ENCODE assay signal across 8 cellular contexts in genomic region chr14:100375273-100375962, GRCh38. TPM values are rescaled to one million over a fixed set of nuclear protein-coding genes. Genes with fewer than 3 reads are reported as not detected.
DNase-seq lines count a peak whose midpoint lies in the region; ATAC-seq and TF ChIP-seq lines count a peak whose summit lies in the region.

No MANE protein-coding gene starts in this region.

- H3K27ac ChIP-seq in upper lobe of left lung: peak overlapping the region; percentile 92 to 98 (median 94)

- H3K36me3 ChIP-seq in upper lobe of left lung: peaks cover 0 to 4% (median 0%) of the 10 kb centered on the region in 4 donors

- H3K4me1 Mint-ChIP-seq in activated T-helper 1 cell treated with anti-CD3 and anti-CD28 coated beads, Interleukin-12 subunit alpha, Interleukin-12 subunit beta, Interleukin-2, Interleukin-4 antibody, amounts not matched to agents 30 ng/mL and 10 ng/mL and 1 ng/mL, durations not matched to agents 14 hours and 24 hours and 36 hours (ENCODE audit: low read depth): peaks cover 53% of the 10 kb centered on the region

- TF ChIP-seq CTCF in fibroblast of villous mesenchyme (IDR thresholded peaks at IDR 0.05; ENCODE audit: insufficient read depth, low read depth, low read length) (no peak), upper lobe of left lung (IDR thresholded peaks at IDR 0.05) (no peak)

- DNase-seq in activated gamma-delta T cell treated with Interleukin-2 at 50 U/mL for 16 hours (peak; percentile 12), activated gamma-delta T cell (lab: John Stamatoyannopoulos, UW) (no peak), NOMO-1 treated with dmso at 0.1 percent for 144 hours (lab: John Stamatoyannopoulos, UW; ENCODE audit: unreplicated experiment) (peak; percentile 52), fibroblast of villous mesenchyme (ENCODE audit: low read depth) (peak; percentile 99), occipital lobe (lab: John Stamatoyannopoulos, UW) (peak; percentile 27), upper lobe of left lung (peak in 1 of 2 donors; percentile 86)
- peak; percentile 70 for DNase-seq in activated T-helper 1 cell treated with anti-CD3 and anti-CD28 coated beads, Interleukin-12 subunit alpha, Interleukin-12 subunit beta, Interleukin-2, Interleukin-4 antibody, amounts not matched to agents 30 ng/mL and 10 ng/mL and 1 ng/mL, durations not matched to agents 14 hours and 24 hours and 36 hours (ENCODE audit: low spot score)

- H3K9me3 Mint-ChIP-seq in activated T-helper 1 cell treated with anti-CD3 and anti-CD28 coated beads, Interleukin-12 subunit alpha, Interleukin-12 subunit beta, Interleukin-2, Interleukin-4 antibody, amounts not matched to agents 30 ng/mL and 10 ng/mL and 1 ng/mL, durations not matched to agents 14 hours and 24 hours and 36 hours: no peaks in the 10 kb centered on the region

- peak in 1 of 4 donors; percentile 84 for TF ChIP-seq EP300 in upper lobe of left lung (IDR thresholded peaks at IDR 0.05)

- intact Hi-C loops in activated T-helper 1 cell treated with anti-CD3 and anti-CD28 coated beads, Interleukin-12 subunit alpha, Interleukin-12 subunit beta, Interleukin-2, Interleukin-4 antibody, amounts not matched to agents 30 ng/mL and 10 ng/mL and 1 ng/mL, durations not matched to agents 14 hours and 24 hours and 36 hours (cut with micrococcal nuclease): loop anchor here (1.0 to 10.0 kb wide), 6 partner anchors 19 to 1439 kb away; partner anchors contain the start of gene CYP46A1

- H3K4me3 ChIP-seq in fibroblast of villous mesenchyme (ENCODE audit: low read depth, low read length) (peak overlapping the region; percentile 65), upper lobe of left lung (peak overlapping the region; percentile 64 to 91 (median 84))

- H3K27me3 ChIP-seq in upper lobe of left lung: no peaks in the 10 kb centered on the region

- ATAC-seq in HG03025 (IDR thresholded peaks at IDR 0.05; ENCODE audit: low FRiP score, unreplicated experiment) (peak; percentile 33), upper lobe of left lung (ENCODE audit: low FRiP score in 2 of 2) (peak; percentile 84 to 85)

- H3K4me3 Mint-ChIP-seq in activated T-helper 1 cell treated with anti-CD3 and anti-CD28 coated beads, Interleukin-12 subunit alpha, Interleukin-12 subunit beta, Interleukin-2, Interleukin-4 antibody, amounts not matched to agents 30 ng/mL and 10 ng/mL and 1 ng/mL, durations not matched to agents 14 hours and 24 hours and 36 hours: peak overlapping the region; percentile 97

- H3K36me3 Mint-ChIP-seq in activated T-helper 1 cell treated with anti-CD3 and anti-CD28 coated beads, Interleukin-12 subunit alpha, Interleukin-12 subunit beta, Interleukin-2, Interleukin-4 antibody, amounts not matched to agents 30 ng/mL and 10 ng/mL and 1 ng/mL, durations not matched to agents 14 hours and 24 hours and 36 hours (ENCODE audit: low read depth): peaks cover 32% of the 10 kb centered on the region

- H3K27me3 Mint-ChIP-seq in activated T-helper 1 cell treated with anti-CD3 and anti-CD28 coated beads, Interleukin-12 subunit alpha, Interleukin-12 subunit beta, Interleukin-2, Interleukin-4 antibody, amounts not matched to agents 30 ng/mL and 10 ng/mL and 1 ng/mL, durations not matched to agents 14 hours and 24 hours and 36 hours (ENCODE audit: insufficient read depth): peaks cover 2% of the 10 kb centered on the region

- peak in 1 of 4 donors; percentile 45 for TF ChIP-seq POLR2A in upper lobe of left lung (IDR thresholded peaks at IDR 0.05)

- no peaks in the 10 kb centered on the region for H3K9me3 ChIP-seq in upper lobe of left lung

- WGBS in upper lobe of left lung, 2 donors: 1% methylated on average over 17 of the region's 17 CpGs

- H3K27ac Mint-ChIP-seq in activated T-helper 1 cell treated with anti-CD3 and anti-CD28 coated beads, Interleukin-12 subunit alpha, Interleukin-12 subunit beta, Interleukin-2, Interleukin-4 antibody, amounts not matched to agents 30 ng/mL and 10 ng/mL and 1 ng/mL, durations not matched to agents 14 hours and 24 hours and 36 hours: peak overlapping the region; percentile 96

- H3K4me1 ChIP-seq in upper lobe of left lung: peaks cover 27 to 62% (median 31%) of the 10 kb centered on the region in 4 donors

RNA-seq across cellular contexts. Expression of gene WDR25, which starts 0.9 kb away (rescaled TPM):
- 7.4 and 9.5 TPM in 2 replicates for total RNA-seq in activated T-helper 1 cell treated with anti-CD3 and anti-CD28 coated beads, Interleukin-12 subunit alpha, Interleukin-12 subunit beta, Interleukin-2, Interleukin-4 antibody, amounts not matched to agents 30 ng/mL and 10 ng/mL and 1 ng/mL, durations not matched to agents 14 hours and 24 hours and 36 hours
- 15.1 and 17.7 TPM in 2 replicates for total RNA-seq in fibroblast of villous mesenchyme
- total RNA-seq in occipital lobe: 16.5 TPM
- 10 to 100 TPM in 4 of 6 donors, 1 to 10 TPM in 2; 5.5 to 43.0 (median 10.6) TPM for total RNA-seq in upper lobe of left lung

RNA-seq across cellular contexts. Expression of gene SLC25A47, which starts 52.3 kb away (rescaled TPM):
- total RNA-seq in activated T-helper 1 cell treated with anti-CD3 and anti-CD28 coated beads, Interleukin-12 subunit alpha, Interleukin-12 subunit beta, Interleukin-2, Interleukin-4 antibody, amounts not matched to agents 30 ng/mL and 10 ng/mL and 1 ng/mL, durations not matched to agents 14 hours and 24 hours and 36 hours: not detected in 2 replicates
- total RNA-seq in fibroblast of villous mesenchyme: not detected in 2 replicates
- total RNA-seq in occipital lobe: not detected
- total RNA-seq in upper lobe of left lung: not detected
